In the genomic region with DNA sequence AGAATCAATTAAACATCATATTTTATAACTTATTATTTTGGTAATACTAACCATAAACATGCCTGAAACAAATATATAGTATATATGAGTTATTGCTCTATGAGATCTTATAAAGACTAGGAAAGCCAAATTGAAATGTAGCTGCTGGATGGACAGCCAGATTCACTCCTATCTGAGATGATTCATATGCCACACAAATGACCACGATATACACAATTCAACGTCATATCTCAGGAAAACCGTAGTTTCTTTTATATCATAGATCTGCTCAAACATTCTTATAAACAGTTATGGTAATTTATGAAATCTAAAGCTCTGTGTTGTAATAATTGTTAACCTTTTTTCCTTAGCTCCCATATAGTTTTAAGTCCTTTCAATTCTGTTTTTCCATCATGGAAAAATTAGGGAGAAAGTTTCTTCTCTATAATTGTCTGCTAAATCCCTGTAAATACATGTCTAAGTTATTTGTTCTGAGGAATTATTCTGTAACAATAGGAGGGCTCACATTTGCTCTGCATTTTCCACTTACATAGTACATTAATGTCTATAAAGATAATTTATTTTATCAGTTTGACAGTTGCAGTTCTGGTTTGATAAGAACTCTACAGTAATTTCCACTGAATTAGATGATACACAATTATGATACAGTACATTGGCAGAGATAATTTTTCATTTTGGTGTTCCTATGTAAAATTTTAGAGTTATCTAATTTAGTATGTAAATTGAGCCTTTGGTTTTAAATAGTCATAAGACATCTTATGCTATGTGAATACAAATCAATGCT, we compare ENCODE assay signal across 24 cellular contexts. TPM values are rescaled to one million over a fixed set of nuclear protein-coding genes. Genes with fewer than 3 reads are reported as not detected.
DNase-seq lines count a peak whose midpoint lies in the region; ATAC-seq, FAIRE-seq and TF ChIP-seq lines count a peak whose summit lies in the region.
"Had no signal": no experiment of that assay in that cellular context is flagged by ENCODE, and none has a peak within 500 bp of the region (broad histone marks: within the 10 kb centered on the region; RNA-seq: fewer than 3 reads in every experiment).

No MANE protein-coding gene starts in this region.

- no peak overlapping the region for H3K9ac ChIP-seq in HCT116 (ENCODE audit: low read length)
- H3K9ac ChIP-seq in astrocyte (ENCODE audit: low read length), result no peak overlapping the region
- H3K9ac ChIP-seq: GM23248 had no signal

- FAIRE-seq in RCC 7860 (lab: Jason Lieb, UNC), result peak; percentile 32
- FAIRE-seq in astrocyte (lab: Jason Lieb, UNC), result no peak
- FAIRE-seq in HTR-8/SVneo (lab: Jason Lieb, UNC), result no peak
- FAIRE-seq: GM12891 had no signal

- H4K20me1 ChIP-seq in HCT116 (ENCODE audit: insufficient read depth) (no peaks in the 10 kb centered on the region), astrocyte (ENCODE audit: insufficient read depth, low read length) (no peaks in the 10 kb centered on the region)

- DNase-seq in HCT116 (ENCODE audit: low read depth, low spot score) (no peak), RCC 7860 (ENCODE audit: low spot score) (no peak), astrocyte (ENCODE audit: low read depth) (peak; percentile 41), iris pigment epithelial cell (ENCODE audit: low read depth) (peak; percentile 59), D341Med (ENCODE audit: low spot score) (no peak), HTR-8/SVneo (ENCODE audit: insufficient read length, low spot score) (no peak)
- DNase-seq in activated CD4-positive, alpha-beta T cell treated with anti-CD3 and anti-CD28 coated beads, Interleukin-2, amount 10 ng/mL, durations not matched to agents 7 days and 5 days, result no peak
- DNase-seq in naive thymus-derived CD4-positive, alpha-beta T cell, result no peak
- DNase-seq: C1 segment of cervical spinal cord; CD4-positive, alpha-beta memory T cell; COR-L47; GF-D8; GM23248; H9; NCI-H1092 treated with DMSO at 0.1 percent for 48 hours; NCI-H1436; NCI-H187 treated with DMSO at 0.1 percent for 48 hours; NCI-H446; NCI-H524 treated with DMSO at 0.1 percent for 48 hours; Peyer's patch; T-helper 1 cell; T-helper 9 cell had no signal

- intact Hi-C loops in HCT116 (cut with micrococcal nuclease), result no loop called here
- intact Hi-C loops in naive thymus-derived CD4-positive, alpha-beta T cell (cut with micrococcal nuclease), result no loop called here

- RAD21 ChIA-PET in HCT116 (lab: Charles Lee; ENCODE audit: low non-redundant PET in 1 of 2, low total read pairs in 2 of 2, uncharacterized antibody in 2 of 2, unreplicated experiment in 2 of 2), result no interaction called here

- no peak for TF ChIP-seq RAD21 in HCT116 (IDR thresholded peaks at IDR 0.05; ENCODE audit: low read depth)

- no peaks in the 10 kb centered on the region for H3K36me3 Mint-ChIP-seq in astrocyte (ENCODE audit: low read depth, unreplicated experiment)
- H3K36me3 Mint-ChIP-seq in activated CD4-positive, alpha-beta T cell treated with anti-CD3 and anti-CD28 coated beads, Interleukin-2, amount 10 ng/mL, durations not matched to agents 7 days and 5 days (ENCODE audit: low read depth), result no peaks in the 10 kb centered on the region
- no peaks in the 10 kb centered on the region for H3K36me3 Mint-ChIP-seq in naive thymus-derived CD4-positive, alpha-beta T cell
- H3K36me3 Mint-ChIP-seq: CD4-positive, alpha-beta memory T cell had no signal

- H3K36me3 ChIP-seq in HCT116 (ENCODE audit: control insufficient read depth in 1 of 2, insufficient read depth in 2 of 2, low read length in 2 of 2) (no peaks in the 10 kb centered on the region), astrocyte (ENCODE audit: insufficient read depth, low read length) (no peaks in the 10 kb centered on the region)
- H3K36me3 ChIP-seq in naive thymus-derived CD4-positive, alpha-beta T cell (ENCODE audit: control insufficient read depth in 2 of 3, insufficient read depth in 3 of 3, low read length in 3 of 3), result no peaks in the 10 kb centered on the region
- H3K36me3 ChIP-seq: Peyer's patch had no signal

- BruUV-seq in HCT116 (replicated peaks; lab: Mats Ljungman, UMichigan), result no TSS peak

- H3K4me2 ChIP-seq in HCT116 (ENCODE audit: low read length) (no peak overlapping the region), astrocyte (ENCODE audit: low read length) (no peak overlapping the region)

- H3K27ac Mint-ChIP-seq in astrocyte (ENCODE audit: unreplicated experiment), result no peak overlapping the region
- H3K27ac Mint-ChIP-seq in activated CD4-positive, alpha-beta T cell treated with anti-CD3 and anti-CD28 coated beads, Interleukin-2, amount 10 ng/mL, durations not matched to agents 7 days and 5 days, result no peak overlapping the region
- no peak overlapping the region for H3K27ac Mint-ChIP-seq in naive thymus-derived CD4-positive, alpha-beta T cell
- H3K27ac Mint-ChIP-seq: CD4-positive, alpha-beta memory T cell; H9 had no signal

- no peaks in the 10 kb centered on the region for H3K27me3 ChIP-seq in HCT116 (ENCODE audit: insufficient read depth, low read length)
- no peaks in the 10 kb centered on the region for H3K27me3 ChIP-seq in astrocyte (ENCODE audit: insufficient read depth, low read length)
- no peaks in the 10 kb centered on the region for H3K27me3 ChIP-seq in naive thymus-derived CD4-positive, alpha-beta T cell (ENCODE audit: control insufficient read depth in 2 of 2, insufficient read depth in 2 of 2, low read length in 2 of 2)
- H3K27me3 ChIP-seq: Peyer's patch had no signal

- no peaks in the 10 kb centered on the region for H3K9me2 ChIP-seq in HCT116 (ENCODE audit: insufficient read depth)

- peaks cover 6% of the 10 kb centered on the region for H3K4me1 Mint-ChIP-seq in astrocyte (ENCODE audit: low read depth, unreplicated experiment)
- no peaks in the 10 kb centered on the region for H3K4me1 Mint-ChIP-seq in activated CD4-positive, alpha-beta T cell treated with anti-CD3 and anti-CD28 coated beads, Interleukin-2, amount 10 ng/mL, durations not matched to agents 7 days and 5 days
- no peaks in the 10 kb centered on the region for H3K4me1 Mint-ChIP-seq in naive thymus-derived CD4-positive, alpha-beta T cell
- H3K4me1 Mint-ChIP-seq: CD4-positive, alpha-beta memory T cell had no signal

- TF ChIP-seq CTCF in HCT116 (IDR thresholded peaks at IDR 0.05 in 2 of 3, conservative IDR thresholded peaks at IDR 0.05 in 1 of 3; ENCODE audit: borderline replicate concordance in 1 of 3, insufficient read depth in 1 of 3, low read depth in 2 of 3, low read length in 2 of 3), result no peak
- TF ChIP-seq CTCF in astrocyte (IDR thresholded peaks at IDR 0.05; ENCODE audit: insufficient read depth, low read depth, low read length), result no peak

- CTCF ChIA-PET in HCT116 (lab: Charles Lee), result interaction anchor here (1.3 kb wide), 1 partner anchor 9 kb away, joined by 3 read pairs; no protein-coding TSS in a partner anchor
- CTCF ChIA-PET in activated CD4-positive, alpha-beta T cell treated with anti-CD3 and anti-CD28 coated beads, Interleukin-2, amount 10 ng/mL, durations not matched to agents 7 days and 5 days (lab: Charles Lee), result no interaction called here
- CTCF ChIA-PET in naive thymus-derived CD4-positive, alpha-beta T cell (lab: Charles Lee), result interaction anchor here (1.1 kb wide), 1 partner anchor 77 kb away, joined by 3 read pairs; no protein-coding TSS in a partner anchor

- no peaks in the 10 kb centered on the region for H3K9me3 Mint-ChIP-seq in astrocyte (ENCODE audit: unreplicated experiment)
- no peaks in the 10 kb centered on the region for H3K9me3 Mint-ChIP-seq in activated CD4-positive, alpha-beta T cell treated with anti-CD3 and anti-CD28 coated beads, Interleukin-2, amount 10 ng/mL, durations not matched to agents 7 days and 5 days
- peaks cover 0 to 2% (median 0%) of the 10 kb centered on the region in 11 donors for H3K9me3 Mint-ChIP-seq in naive thymus-derived CD4-positive, alpha-beta T cell
- H3K9me3 Mint-ChIP-seq: H9 had no signal

- no peaks in the 10 kb centered on the region for H3K9me3 ChIP-seq in HCT116 (ENCODE audit: control insufficient read depth in 1 of 2, insufficient read depth in 1 of 2, low read depth in 1 of 2, low read length in 2 of 2)
- H3K9me3 ChIP-seq in astrocyte (ENCODE audit: insufficient read depth, low read depth, low read length), result no peaks in the 10 kb centered on the region
- H3K9me3 ChIP-seq in naive thymus-derived CD4-positive, alpha-beta T cell (ENCODE audit: control insufficient read depth in 2 of 3, low read length in 3 of 3), result no peaks in the 10 kb centered on the region
- H3K9me3 ChIP-seq: Peyer's patch had no signal

- H2AFZ ChIP-seq in HCT116 (ENCODE audit: low read depth, low read length, poor library complexity, severe bottlenecking), result peak overlapping the region; percentile 44
- H2AFZ ChIP-seq in astrocyte (ENCODE audit: low read depth, low read length), result no peak overlapping the region
- H2AFZ ChIP-seq: GM23248 had no signal

- H3K4me3 ChIP-seq in HCT116 (replicated peaks in 1 of 2; ENCODE audit: low read depth in 1 of 2, low read length in 2 of 2) (no peak overlapping the region), astrocyte (ENCODE audit: insufficient read depth, low read depth, low read length) (no peak overlapping the region)
- H3K4me3 ChIP-seq in naive thymus-derived CD4-positive, alpha-beta T cell (ENCODE audit: low read length), result no peak overlapping the region
- H3K4me3 ChIP-seq: GM23248, Peyer's patch had no signal

- TF ChIP-seq POLR2A in HCT116 (IDR thresholded peaks at IDR 0.05; ENCODE audit: borderline replicate concordance, extremely low read depth, insufficient read depth, insufficient read length), result no peak

- H3K27ac ChIP-seq in HCT116 (ENCODE audit: low read depth, low read length), result no peak overlapping the region
- no peak overlapping the region for H3K27ac ChIP-seq in astrocyte (ENCODE audit: low read depth, low read length)
- no peak overlapping the region for H3K27ac ChIP-seq in naive thymus-derived CD4-positive, alpha-beta T cell (ENCODE audit: low read depth, low read length)
- H3K27ac ChIP-seq: GM23248, Peyer's patch had no signal

- ATAC-seq in HCT116, result no peak
- no peak for ATAC-seq in naive thymus-derived CD4-positive, alpha-beta T cell

- no peaks in the 10 kb centered on the region for H3K27me3 Mint-ChIP-seq in astrocyte (ENCODE audit: low read depth, unreplicated experiment)
- H3K27me3 Mint-ChIP-seq in activated CD4-positive, alpha-beta T cell treated with anti-CD3 and anti-CD28 coated beads, Interleukin-2, amount 10 ng/mL, durations not matched to agents 7 days and 5 days, result no peaks in the 10 kb centered on the region
- H3K27me3 Mint-ChIP-seq in naive thymus-derived CD4-positive, alpha-beta T cell, result no peaks in the 10 kb centered on the region
- H3K27me3 Mint-ChIP-seq: CD4-positive, alpha-beta memory T cell had no signal

- H3K4me3 Mint-ChIP-seq in astrocyte (ENCODE audit: unreplicated experiment), result no peak overlapping the region
- no peak overlapping the region for H3K4me3 Mint-ChIP-seq in activated CD4-positive, alpha-beta T cell treated with anti-CD3 and anti-CD28 coated beads, Interleukin-2, amount 10 ng/mL, durations not matched to agents 7 days and 5 days
- H3K4me3 Mint-ChIP-seq in naive thymus-derived CD4-positive, alpha-beta T cell, result no peak overlapping the region
- H3K4me3 Mint-ChIP-seq: CD4-positive, alpha-beta memory T cell; H9 had no signal

- POLR2A ChIA-PET in HCT116 (lab: Charles Lee), result no interaction called here
- POLR2A ChIA-PET in activated CD4-positive, alpha-beta T cell treated with anti-CD3 and anti-CD28 coated beads, Interleukin-2, amount 10 ng/mL, durations not matched to agents 7 days and 5 days (lab: Charles Lee), result no interaction called here
- POLR2A ChIA-PET in naive thymus-derived CD4-positive, alpha-beta T cell (lab: Charles Lee), result no interaction called here

- H3K79me2 ChIP-seq in HCT116 (ENCODE audit: insufficient read depth, low read length) (no peaks in the 10 kb centered on the region), astrocyte (ENCODE audit: insufficient read depth, low read length) (no peaks in the 10 kb centered on the region)

- H3K4me1 ChIP-seq in HCT116 (ENCODE audit: control insufficient read depth in 1 of 2, insufficient read depth in 2 of 2, low read length in 2 of 2) (peaks cover 10 to 11% of the 10 kb centered on the region in 2 experiments), astrocyte (ENCODE audit: insufficient read depth, low read length) (peaks cover 7% of the 10 kb centered on the region)
- no peaks in the 10 kb centered on the region for H3K4me1 ChIP-seq in naive thymus-derived CD4-positive, alpha-beta T cell (ENCODE audit: control insufficient read depth in 2 of 2, insufficient read depth in 2 of 2, low read length in 2 of 2)

RNA-seq across cellular contexts. Expression of a gene that starts 42.7 kb away (rescaled TPM):
- total RNA-seq in HCT116 (2021; ENCODE audit: unreplicated experiment) (not detected), astrocyte (not detected in 2 replicates)
- not detected in 2 replicates for polyA plus RNA-seq in HCT116 (2012)
- not detected for total RNA-seq in activated CD4-positive, alpha-beta T cell treated with anti-CD3 and anti-CD28 coated beads, Interleukin-2, amount 10 ng/mL, durations not matched to agents 7 days and 5 days
- total RNA-seq in naive thymus-derived CD4-positive, alpha-beta T cell, result not detected
- not detected for polyA plus RNA-seq in naive thymus-derived CD4-positive, alpha-beta T cell
- total RNA-seq: A673; CD4-positive, alpha-beta memory T cell; GM23248; H9 had no signal
- polyA plus RNA-seq: CD4-positive, alpha-beta memory T cell; GM23248 had no signal

Comparison
In these comparisons a context has a peak if more than half of its experiments do, and no peak if none do; other contexts are left out.
1. DNase-seq: peak in astrocyte (single experiment) and iris pigment epithelial cell (single experiment); none in HCT116 (single experiment), RCC 7860 (single experiment), D341Med (single experiment), HTR-8/SVneo (single experiment), activated CD4-positive, alpha-beta T cell treated with anti-CD3 and anti-CD28 coated beads, Interleukin-2, amount 10 ng/mL, durations not matched to agents 7 days and 5 days (single experiment) and naive thymus-derived CD4-positive, alpha-beta T cell (0 of 9).